Comparison of ENCODE assay signal across 10 cellular contexts in genomic region chrX:107571296-107571998, GRCh38. TPM values are rescaled to one million over a fixed set of nuclear protein-coding genes. Genes with fewer than 3 reads are reported as not detected.
DNase-seq lines count a peak whose midpoint lies in the region; ATAC-seq and TF ChIP-seq lines count a peak whose summit lies in the region.
"Had no signal": no experiment of that assay in that cellular context is flagged by ENCODE, and none has a peak within 500 bp of the region (broad histone marks: within the 10 kb centered on the region; RNA-seq: fewer than 3 reads in every experiment).

No MANE protein-coding gene starts in this region.

- in situ Hi-C loops in GM13977 (cut with MboI; ENCODE audit: low pct_unique_long_range_greater_than_20kb, low sequenced_read_pairs, unreplicated experiment) = no loop called here

- ATAC-seq in activated naive CD8-positive, alpha-beta T cell treated with anti-CD3 and anti-CD28 coated beads, Interleukin-2, amount 50 U/mL, for 24 hours = peak; percentile 20
- ATAC-seq in HG02885 (IDR thresholded peaks at IDR 0.05; ENCODE audit: poor library complexity, unreplicated experiment) (no peak), GM18511 (IDR thresholded peaks at IDR 0.05; ENCODE audit: unreplicated experiment) (no peak)
- ATAC-seq: activated CD4-positive, alpha-beta T cell treated with anti-CD3 and anti-CD28 coated beads for 36 hours had no signal

- H3K4me1 Mint-ChIP-seq in activated naive CD8-positive, alpha-beta T cell treated with anti-CD3 and anti-CD28 coated beads, Interleukin-2, amount 50 U/mL, for 24 hours = peaks cover under 1% of the 10 kb centered on the region
- peaks cover 2% of the 10 kb centered on the region for H3K4me1 Mint-ChIP-seq in activated naive CD8-positive, alpha-beta T cell treated with anti-CD3 and anti-CD28 coated beads for 36 hours
- H3K4me1 Mint-ChIP-seq: activated CD4-positive, alpha-beta T cell treated with anti-CD3 and anti-CD28 coated beads for 36 hours had no signal

- peaks cover 4% of the 10 kb centered on the region for H3K9me3 Mint-ChIP-seq in activated naive CD8-positive, alpha-beta T cell treated with anti-CD3 and anti-CD28 coated beads, Interleukin-2, amount 50 U/mL, for 24 hours
- H3K9me3 Mint-ChIP-seq in activated naive CD8-positive, alpha-beta T cell treated with anti-CD3 and anti-CD28 coated beads for 36 hours = no peaks in the 10 kb centered on the region
- H3K9me3 Mint-ChIP-seq: brain had no signal

- no peak for DNase-seq in activated naive CD8-positive, alpha-beta T cell treated with anti-CD3 and anti-CD28 coated beads, Interleukin-2, amount 50 U/mL, for 24 hours
- no peak for DNase-seq in activated naive CD8-positive, alpha-beta T cell treated with anti-CD3 and anti-CD28 coated beads for 36 hours
- peak; percentile 34 for DNase-seq in SW480 (ENCODE audit: low spot score)
- DNase-seq in foreskin fibroblast = peak; percentile 88 to 91
- no peak for DNase-seq in GM13977 (ENCODE audit: low spot score)
- DNase-seq in NCI-H526 (lab: John Stamatoyannopoulos, UW) = no peak
- DNase-seq: activated CD4-positive, alpha-beta T cell treated with anti-CD3 and anti-CD28 coated beads for 36 hours had no signal

- no peak overlapping the region for H3K4me3 ChIP-seq in foreskin fibroblast (ENCODE audit: low read depth in 1 of 2, low read length in 2 of 2)

- TF ChIP-seq CTCF in foreskin fibroblast (IDR thresholded peaks at IDR 0.05; ENCODE audit: low read depth, low read length) (no peak), GM13977 (IDR thresholded peaks at IDR 0.05; ENCODE audit: extremely low read depth, insufficient read depth, missing control alignments) (no peak)

- H3K36me3 Mint-ChIP-seq in activated naive CD8-positive, alpha-beta T cell treated with anti-CD3 and anti-CD28 coated beads, Interleukin-2, amount 50 U/mL, for 24 hours (ENCODE audit: low read depth) = no peaks in the 10 kb centered on the region
- H3K36me3 Mint-ChIP-seq in activated naive CD8-positive, alpha-beta T cell treated with anti-CD3 and anti-CD28 coated beads for 36 hours = no peaks in the 10 kb centered on the region

- H3K27me3 Mint-ChIP-seq in activated naive CD8-positive, alpha-beta T cell treated with anti-CD3 and anti-CD28 coated beads, Interleukin-2, amount 50 U/mL, for 24 hours = peaks cover 2% of the 10 kb centered on the region
- no peaks in the 10 kb centered on the region for H3K27me3 Mint-ChIP-seq in activated naive CD8-positive, alpha-beta T cell treated with anti-CD3 and anti-CD28 coated beads for 36 hours

- no peak overlapping the region for H3K27ac Mint-ChIP-seq in activated naive CD8-positive, alpha-beta T cell treated with anti-CD3 and anti-CD28 coated beads, Interleukin-2, amount 50 U/mL, for 24 hours
- no peak overlapping the region for H3K27ac Mint-ChIP-seq in activated naive CD8-positive, alpha-beta T cell treated with anti-CD3 and anti-CD28 coated beads for 36 hours
- H3K27ac Mint-ChIP-seq: activated CD4-positive, alpha-beta T cell treated with anti-CD3 and anti-CD28 coated beads for 36 hours had no signal

- H3K4me3 Mint-ChIP-seq in activated naive CD8-positive, alpha-beta T cell treated with anti-CD3 and anti-CD28 coated beads, Interleukin-2, amount 50 U/mL, for 24 hours = no peak overlapping the region
- no peak overlapping the region for H3K4me3 Mint-ChIP-seq in activated naive CD8-positive, alpha-beta T cell treated with anti-CD3 and anti-CD28 coated beads for 36 hours
- H3K4me3 Mint-ChIP-seq: activated CD4-positive, alpha-beta T cell treated with anti-CD3 and anti-CD28 coated beads for 36 hours; brain had no signal

RNA-seq across cellular contexts. Expression of gene PRPS1, which starts 56.9 kb away (rescaled TPM):
- total RNA-seq in activated naive CD8-positive, alpha-beta T cell treated with anti-CD3 and anti-CD28 coated beads for 36 hours = 100 to 1,000 TPM; 123 to 129 TPM

Comparison
In these comparisons a context has a peak if more than half of its experiments do, and no peak if none do; other contexts are left out.
1. DNase-seq: peak in SW480 (single experiment) and foreskin fibroblast (2 of 2); none in activated naive CD8-positive, alpha-beta T cell treated with anti-CD3 and anti-CD28 coated beads, Interleukin-2, amount 50 U/mL, for 24 hours (single experiment), activated naive CD8-positive, alpha-beta T cell treated with anti-CD3 and anti-CD28 coated beads for 36 hours (single experiment), GM13977 (single experiment) and NCI-H526 (0 of 2).